Comparison of ENCODE assay signal across 1 cellular context in genomic region chr1:149886112-149886395, GRCh38.
TF ChIP-seq lines count a peak whose summit lies in the region.

No MANE protein-coding gene starts in this region.

TF ChIP-seq in K562, 482 proteins besides CTCF, POLR2A, EP300 and RAD21:
- 0 out of 4 replicates have a peak, but pooled peaks of 1 of the 2 experiments have one; percentile 40 for TF ChIP-seq TEAD1 (CRISPR knock-in tag; IDR thresholded peaks at IDR 0.05)
- peak; percentile 61 for TF ChIP-seq MAX (CRISPR knock-in tag; IDR thresholded peaks at IDR 0.05)
- peak; percentile 33; the same call in 1 of the 2 replicates for TF ChIP-seq SIN3B (IDR thresholded peaks at IDR 0.05; ENCODE audit: low read depth)
- TF ChIP-seq SRSF1 (IDR thresholded peaks at IDR 0.05; ENCODE audit: low read depth, low read length), result 0 out of 2 replicates have a peak, but pooled peaks have one; percentile 69
- peak; percentile 41; the same call in 1 of the 2 replicates for TF ChIP-seq ARID4B (CRISPR knock-in tag; IDR thresholded peaks at IDR 0.05)
- TF ChIP-seq, protein P1, sequence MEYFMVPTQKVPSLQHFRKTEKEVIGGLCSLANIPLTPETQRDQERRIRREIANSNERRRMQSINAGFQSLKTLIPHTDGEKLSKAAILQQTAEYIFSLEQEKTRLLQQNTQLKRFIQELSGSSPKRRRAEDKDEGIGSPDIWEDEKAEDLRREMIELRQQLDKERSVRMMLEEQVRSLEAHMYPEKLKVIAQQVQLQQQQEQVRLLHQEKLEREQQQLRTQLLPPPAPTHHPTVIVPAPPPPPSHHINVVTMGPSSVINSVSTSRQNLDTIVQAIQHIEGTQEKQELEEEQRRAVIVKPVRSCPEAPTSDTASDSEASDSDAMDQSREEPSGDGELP (CRISPR knock-in tag; IDR thresholded peaks at IDR 0.05; ENCODE audit: borderline replicate concordance), result 0 out of 2 replicates have a peak, but pooled peaks have one; percentile 9
- 0 out of 2 replicates have a peak, but pooled peaks have one; percentile 16 for TF ChIP-seq PHF8 (IDR thresholded peaks at IDR 0.05; ENCODE audit: borderline replicate concordance, low read length)
- 0 out of 2 replicates have a peak, but pooled peaks have one; percentile 1 for TF ChIP-seq KAT7 (CRISPR knock-in tag; IDR thresholded peaks at IDR 0.05; ENCODE audit: borderline replicate concordance)
- TF ChIP-seq HDAC1 (IDR thresholded peaks at IDR 0.05), result 0 out of 4 replicates have a peak, but pooled peaks of 1 of the 2 experiments have one; percentile 49
- TF ChIP-seq ZNF232 (CRISPR knock-in tag; IDR thresholded peaks at IDR 0.05), result 0 out of 2 replicates have a peak, but pooled peaks have one; percentile 23
- TF ChIP-seq POLR2G (IDR thresholded peaks at IDR 0.05; ENCODE audit: low read depth, low read length), result peak; percentile 84
- TF ChIP-seq, protein P2, sequence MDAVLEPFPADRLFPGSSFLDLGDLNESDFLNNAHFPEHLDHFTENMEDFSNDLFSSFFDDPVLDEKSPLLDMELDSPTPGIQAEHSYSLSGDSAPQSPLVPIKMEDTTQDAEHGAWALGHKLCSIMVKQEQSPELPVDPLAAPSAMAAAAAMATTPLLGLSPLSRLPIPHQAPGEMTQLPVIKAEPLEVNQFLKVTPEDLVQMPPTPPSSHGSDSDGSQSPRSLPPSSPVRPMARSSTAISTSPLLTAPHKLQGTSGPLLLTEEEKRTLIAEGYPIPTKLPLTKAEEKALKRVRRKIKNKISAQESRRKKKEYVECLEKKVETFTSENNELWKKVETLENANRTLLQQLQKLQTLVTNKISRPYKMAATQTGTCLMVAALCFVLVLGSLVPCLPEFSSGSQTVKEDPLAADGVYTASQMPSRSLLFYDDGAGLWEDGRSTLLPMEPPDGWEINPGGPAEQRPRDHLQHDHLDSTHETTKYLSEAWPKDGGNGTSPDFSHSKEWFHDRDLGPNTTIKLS (IDR thresholded peaks at IDR 0.05; ENCODE audit: borderline replicate concordance, low read depth), result peak; percentile 46; the same call in 1 of the 2 replicates
- TF ChIP-seq THRAP3 (IDR thresholded peaks at IDR 0.05; ENCODE audit: borderline replicate concordance), result peak; percentile 96; the same call in 1 of the 2 replicates
- TF ChIP-seq FOXP1 (CRISPR knock-in tag; IDR thresholded peaks at IDR 0.05), result peak; percentile 75; the same call in 1 of the 2 replicates
- TF ChIP-seq PRPF4 (IDR thresholded peaks at IDR 0.05; ENCODE audit: insufficient read depth, low read depth, low read length, poor library complexity, severe bottlenecking), result peak; percentile 96
- TF ChIP-seq LEF1 (IDR thresholded peaks at IDR 0.05), result 0 out of 2 replicates have a peak, but pooled peaks have one; percentile 8
- 0 out of 2 replicates have a peak, but pooled peaks have one; percentile 8 for TF ChIP-seq NBN (IDR thresholded peaks at IDR 0.05; ENCODE audit: low read depth)
- peak; percentile 100 for TF ChIP-seq FIP1L1 (IDR thresholded peaks at IDR 0.05; ENCODE audit: low read depth, low read length, poor library complexity, severe bottlenecking)
- TF ChIP-seq, protein P3, sequence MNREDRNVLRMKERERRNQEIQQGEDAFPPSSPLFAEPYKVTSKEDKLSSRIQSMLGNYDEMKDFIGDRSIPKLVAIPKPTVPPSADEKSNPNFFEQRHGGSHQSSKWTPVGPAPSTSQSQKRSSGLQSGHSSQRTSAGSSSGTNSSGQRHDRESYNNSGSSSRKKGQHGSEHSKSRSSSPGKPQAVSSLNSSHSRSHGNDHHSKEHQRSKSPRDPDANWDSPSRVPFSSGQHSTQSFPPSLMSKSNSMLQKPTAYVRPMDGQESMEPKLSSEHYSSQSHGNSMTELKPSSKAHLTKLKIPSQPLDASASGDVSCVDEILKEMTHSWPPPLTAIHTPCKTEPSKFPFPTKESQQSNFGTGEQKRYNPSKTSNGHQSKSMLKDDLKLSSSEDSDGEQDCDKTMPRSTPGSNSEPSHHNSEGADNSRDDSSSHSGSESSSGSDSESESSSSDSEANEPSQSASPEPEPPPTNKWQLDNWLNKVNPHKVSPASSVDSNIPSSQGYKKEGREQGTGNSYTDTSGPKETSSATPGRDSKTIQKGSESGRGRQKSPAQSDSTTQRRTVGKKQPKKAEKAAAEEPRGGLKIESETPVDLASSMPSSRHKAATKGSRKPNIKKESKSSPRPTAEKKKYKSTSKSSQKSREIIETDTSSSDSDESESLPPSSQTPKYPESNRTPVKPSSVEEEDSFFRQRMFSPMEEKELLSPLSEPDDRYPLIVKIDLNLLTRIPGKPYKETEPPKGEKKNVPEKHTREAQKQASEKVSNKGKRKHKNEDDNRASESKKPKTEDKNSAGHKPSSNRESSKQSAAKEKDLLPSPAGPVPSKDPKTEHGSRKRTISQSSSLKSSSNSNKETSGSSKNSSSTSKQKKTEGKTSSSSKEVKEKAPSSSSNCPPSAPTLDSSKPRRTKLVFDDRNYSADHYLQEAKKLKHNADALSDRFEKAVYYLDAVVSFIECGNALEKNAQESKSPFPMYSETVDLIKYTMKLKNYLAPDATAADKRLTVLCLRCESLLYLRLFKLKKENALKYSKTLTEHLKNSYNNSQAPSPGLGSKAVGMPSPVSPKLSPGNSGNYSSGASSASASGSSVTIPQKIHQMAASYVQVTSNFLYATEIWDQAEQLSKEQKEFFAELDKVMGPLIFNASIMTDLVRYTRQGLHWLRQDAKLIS (CRISPR knock-in tag; IDR thresholded peaks at IDR 0.05), result peak; percentile 97; the same call in 1 of the 2 replicates
- TF ChIP-seq HNRNPLL (IDR thresholded peaks at IDR 0.05; ENCODE audit: low read depth, low read length, poor library complexity, severe bottlenecking), result peak; percentile 58
- TF ChIP-seq SAFB (IDR thresholded peaks at IDR 0.05; ENCODE audit: borderline replicate concordance, low read depth, low read length), result peak; percentile 60; the same call in 1 of the 2 replicates
- peak; percentile 80; the same call in 1 of the 2 replicates for TF ChIP-seq BRD4 (IDR thresholded peaks at IDR 0.05)
- TF ChIP-seq ZNF431 (CRISPR knock-in tag; IDR thresholded peaks at IDR 0.05), result peak; percentile 50; the same call in 1 of the 2 replicates
- peak; percentile 87 for TF ChIP-seq SIRT6 (IDR thresholded peaks at IDR 0.05; ENCODE audit: low read depth, low read length)
- TF ChIP-seq SIN3A (IDR thresholded peaks at IDR 0.05; ENCODE audit: borderline replicate concordance in 2 of 2, control insufficient read depth in 1 of 2, low read depth in 2 of 2, low read length in 2 of 2), result peak in 1 of 2 experiments; percentile 37; a peak in 1 of 4 replicates
- peak in 1 of 2 experiments; percentile 35; a peak in 1 of 4 replicates for TF ChIP-seq MAZ (CRISPR knock-in tag; conservative IDR thresholded peaks at IDR 0.05 in 1 of 2, IDR thresholded peaks at IDR 0.05 in 1 of 2)
- peak; percentile 74 for TF ChIP-seq GABPB1 (CRISPR knock-in tag; IDR thresholded peaks at IDR 0.05)
- TF ChIP-seq ESRRA (IDR thresholded peaks at IDR 0.05; ENCODE audit: borderline replicate concordance, low read depth), result 0 out of 2 replicates have a peak, but pooled peaks have one; percentile 23
- peak; percentile 48; the same call in 1 of the 2 replicates for TF ChIP-seq MGA (IDR thresholded peaks at IDR 0.05)
